15 cellular contexts compared by ENCODE assay signal in genomic region chr9:8287501-8287900, GRCh38.
DNase-seq lines count a peak whose midpoint lies in the region; ATAC-seq and TF ChIP-seq lines count a peak whose summit lies in the region.
"Had no signal": no experiment of that assay in that cellular context is flagged by ENCODE, and none has a peak within 500 bp of the region (broad histone marks: within the 10 kb centered on the region; RNA-seq: fewer than 3 reads in every experiment).

No MANE protein-coding gene starts in this region.

- TF ChIP-seq POLR2A in transverse colon (IDR thresholded peaks at IDR 0.05), result no peak

- TF ChIP-seq CTCF in colonic mucosa (IDR thresholded peaks at IDR 0.05), result no peak
- TF ChIP-seq CTCF in transverse colon (IDR thresholded peaks at IDR 0.05), result no peak

- ATAC-seq in GM21737 (IDR thresholded peaks at IDR 0.05; ENCODE audit: unreplicated experiment), result no peak
- no peak for ATAC-seq in activated T-cell treated with anti-CD3 and anti-CD28 coated beads, Interleukin-2, amount 50 U/mL, for 4 hours
- no peak for ATAC-seq in GM18873 (IDR thresholded peaks at IDR 0.05; ENCODE audit: low FRiP score, unreplicated experiment)

- H3K9me3 ChIP-seq in colonic mucosa (no peaks in the 10 kb centered on the region), transverse colon (no peaks in the 10 kb centered on the region)
- H3K9me3 ChIP-seq: HAP-1 had no signal

- H3K4me1 ChIP-seq in colonic mucosa, result no peaks in the 10 kb centered on the region
- peaks cover 0 to 5% (median 2%) of the 10 kb centered on the region in 4 donors for H3K4me1 ChIP-seq in transverse colon

- H3K36me3 ChIP-seq in colonic mucosa, result no peaks in the 10 kb centered on the region
- H3K36me3 ChIP-seq in transverse colon, result no peaks in the 10 kb centered on the region
- H3K36me3 ChIP-seq: HAP-1 had no signal

- in situ Hi-C loops in transverse colon (cut with MboI; ENCODE audit: low pct_ligation_motif_present in 1 of 4, low pct_unique_long_range_greater_than_20kb in 1 of 4, low sequenced_read_pairs in 3 of 4), result no loop called here

- H3K27me3 Mint-ChIP-seq in activated T-cell treated with anti-CD3 and anti-CD28 coated beads, Interleukin-2, amount 50 U/mL, for 4 hours (ENCODE audit: low read depth), result peaks cover 3% of the 10 kb centered on the region

- no peak overlapping the region for H3K9ac ChIP-seq in colonic mucosa (ENCODE audit: low read depth in 2 of 2, low read length in 2 of 2)

- TF ChIP-seq EP300 in transverse colon (IDR thresholded peaks at IDR 0.05; ENCODE audit: low read depth), result no peak

- no peaks in the 10 kb centered on the region for H3K4me1 Mint-ChIP-seq in activated T-cell treated with anti-CD3 and anti-CD28 coated beads, Interleukin-2, amount 50 U/mL, for 4 hours (ENCODE audit: low read depth)
- H3K4me1 Mint-ChIP-seq: B cell had no signal

- H3K27me3 ChIP-seq in colonic mucosa (no peaks in the 10 kb centered on the region), transverse colon (no peaks in the 10 kb centered on the region)

- intact Hi-C loops in colonic mucosa (cut with DNase I), result no loop called here
- intact Hi-C loops in transverse colon (cut with DNase I; ENCODE audit: low total_unique reads), result no loop called here

- DNase-seq in HT-29 (ENCODE audit: low spot score) (peak; percentile 1), colonic mucosa (peak; percentile 31), mucosa of gallbladder (ENCODE audit: low spot score) (peak; percentile 31), transverse colon (no peak)
- no peak for DNase-seq in activated T-cell treated with anti-CD3 and anti-CD28 coated beads, Interleukin-2, amount 50 U/mL, for 4 hours
- DNase-seq: C1 segment of cervical spinal cord; CD4-positive, alpha-beta T cell; DMS153; DMS79 treated with DMSO at 0.1 percent for 48 hours; EL had no signal

- H3K36me3 Mint-ChIP-seq in activated T-cell treated with anti-CD3 and anti-CD28 coated beads, Interleukin-2, amount 50 U/mL, for 4 hours (ENCODE audit: insufficient read depth), result no peaks in the 10 kb centered on the region

- WGBS in transverse colon (ENCODE audit: low coverage in 1 of 2), 2 donors, result 14 to 39% methylated on average over 1 to 2 of the region's 2 CpGs

- H3K4me3 ChIP-seq in colonic mucosa, result no peak overlapping the region
- no peak overlapping the region for H3K4me3 ChIP-seq in transverse colon
- H3K4me3 ChIP-seq: HAP-1 had no signal

- H3K27ac ChIP-seq in colonic mucosa (peak overlapping the region; percentile 49), transverse colon (peak overlapping the region in 3 of 4 donors; percentile 1 to 42 (median 36))
- H3K27ac ChIP-seq: HL-60 had no signal

- H3K9me3 Mint-ChIP-seq in activated T-cell treated with anti-CD3 and anti-CD28 coated beads, Interleukin-2, amount 50 U/mL, for 4 hours, result no peaks in the 10 kb centered on the region
- H3K9me3 Mint-ChIP-seq: CD4-positive, alpha-beta T cell had no signal

- H3K4me3 Mint-ChIP-seq in activated T-cell treated with anti-CD3 and anti-CD28 coated beads, Interleukin-2, amount 50 U/mL, for 4 hours, result no peak overlapping the region
- H3K4me3 Mint-ChIP-seq: B cell; CD4-positive, alpha-beta T cell had no signal

Comparison
In these comparisons a context has a peak if more than half of its experiments do, and no peak if none do; other contexts are left out.
1. DNase-seq: peak in HT-29 (single experiment), colonic mucosa (single experiment) and mucosa of gallbladder (single experiment); none in transverse colon (single experiment) and activated T-cell treated with anti-CD3 and anti-CD28 coated beads, Interleukin-2, amount 50 U/mL, for 4 hours (single experiment).